17 cellular contexts compared by ENCODE assay signal in genomic region chr1:68145418-68146126, GRCh38.
DNase-seq lines count a peak whose midpoint lies in the region; ATAC-seq, FAIRE-seq and TF ChIP-seq lines count a peak whose summit lies in the region.
"Had no signal": no experiment of that assay in that cellular context is flagged by ENCODE, and none has a peak within 500 bp of the region (broad histone marks: within the 10 kb centered on the region; RNA-seq: fewer than 3 reads in every experiment).

No MANE protein-coding gene starts in this region.

- DNase-seq in Peyer's patch: peak in 2 of 3 donors; percentile 66 to 67
- DNase-seq in D721Med (ENCODE audit: insufficient read length, low spot score): no peak
- DNase-seq in activated CD8-positive, alpha-beta T cell treated with anti-CD3 and anti-CD28 coated beads, Interleukin-2, amount 10 ng/mL, durations not matched to agents 7 days and 5 days: no peak
- no peak for DNase-seq in activated T-helper 1 cell treated with anti-CD3 and anti-CD28 coated beads, Interleukin-12 subunit alpha, Interleukin-12 subunit beta, Interleukin-2, Interleukin-4 antibody, amounts not matched to agents 30 ng/mL and 10 ng/mL and 1 ng/mL, durations not matched to agents 14 hours and 24 hours and 36 hours (ENCODE audit: low spot score)
- DNase-seq: activated CD4-positive, alpha-beta memory T cell treated with anti-CD3 and anti-CD28 coated beads for 36 hours; EL; hippocampal formation; left ventricle myocardium superior; NCI-H146; stimulated activated naive CD8-positive, alpha-beta T cell treated with anti-CD3 and anti-CD28 coated beads, Interleukin-15, Interleukin-2, amounts not matched to agents 100 U/mL and 50 U/mL, for 24 hours had no signal

- H3K36me3 ChIP-seq in Peyer's patch (peaks cover 0 to 22% (median 0%) of the 10 kb centered on the region in 3 donors), esophagus (ENCODE audit: control insufficient read depth in 2 of 2, insufficient read depth in 2 of 2, low read length in 1 of 2) (peaks cover 2 to 21% of the 10 kb centered on the region in 2 donors), mucosa of rectum (ENCODE audit: control insufficient read depth in 2 of 2, insufficient read depth in 2 of 2, low read length in 2 of 2) (peaks cover 19 to 33% of the 10 kb centered on the region in 2 donors), thymus (ENCODE audit: control insufficient read depth, insufficient read depth) (no peaks in the 10 kb centered on the region)

- POLR2A ChIA-PET in activated CD8-positive, alpha-beta T cell treated with anti-CD3 and anti-CD28 coated beads, Interleukin-2, amount 10 ng/mL, durations not matched to agents 7 days and 5 days (lab: Charles Lee): no interaction called here

- peaks cover 0 to 19% (median 0%) of the 10 kb centered on the region in 4 donors for H3K4me1 ChIP-seq in Peyer's patch
- peaks cover 3 to 6% of the 10 kb centered on the region in 2 donors for H3K4me1 ChIP-seq in esophagus (ENCODE audit: control insufficient read depth in 2 of 2, insufficient read depth in 2 of 2, low read length in 1 of 2)
- H3K4me1 ChIP-seq in mucosa of rectum (ENCODE audit: control insufficient read depth in 2 of 2, insufficient read depth in 2 of 2, low read length in 2 of 2): peaks cover 0 to 20% of the 10 kb centered on the region in 2 donors
- no peaks in the 10 kb centered on the region for H3K4me1 ChIP-seq in thymus (ENCODE audit: control insufficient read depth, insufficient read depth, low read length)

- WGBS in esophagus, 2 donors: 37 to 48% methylated on average over 10 of the region's 10 CpGs
- 88% methylated on average over 10 of the region's 10 CpGs for WGBS in thymus

- no peak overlapping the region for H3K27ac Mint-ChIP-seq in activated CD8-positive, alpha-beta T cell treated with anti-CD3 and anti-CD28 coated beads, Interleukin-2, amount 10 ng/mL, durations not matched to agents 7 days and 5 days
- H3K27ac Mint-ChIP-seq in activated T-helper 1 cell treated with anti-CD3 and anti-CD28 coated beads, Interleukin-12 subunit alpha, Interleukin-12 subunit beta, Interleukin-2, Interleukin-4 antibody, amounts not matched to agents 30 ng/mL and 10 ng/mL and 1 ng/mL, durations not matched to agents 14 hours and 24 hours and 36 hours: no peak overlapping the region
- H3K27ac Mint-ChIP-seq: activated CD4-positive, alpha-beta memory T cell treated with anti-CD3 and anti-CD28 coated beads for 36 hours had no signal

- H3K27ac ChIP-seq in Peyer's patch (peak overlapping the region in 2 of 4 donors; percentile 27 to 65), esophagus (ENCODE audit: low read depth in 2 of 2, low read length in 1 of 2) (peak overlapping the region; percentile 15 to 57), mucosa of rectum (ENCODE audit: low read depth in 2 of 2, low read length in 2 of 2) (peak overlapping the region; percentile 46 to 69), thymus (ENCODE audit: low read depth) (peak overlapping the region; percentile 6)
- H3K27ac ChIP-seq: C4-2B, coronary artery, HL-60 had no signal

- TF ChIP-seq POLR2A in Peyer's patch (IDR thresholded peaks at IDR 0.05): no peak

- no peaks in the 10 kb centered on the region for H3K27me3 ChIP-seq in Peyer's patch
- no peaks in the 10 kb centered on the region for H3K27me3 ChIP-seq in esophagus (ENCODE audit: control insufficient read depth in 1 of 2, insufficient read depth in 2 of 2, low read length in 2 of 2)
- no peaks in the 10 kb centered on the region for H3K27me3 ChIP-seq in mucosa of rectum (ENCODE audit: control insufficient read depth in 2 of 2, insufficient read depth in 2 of 2, low read length in 2 of 2)
- no peaks in the 10 kb centered on the region for H3K27me3 ChIP-seq in thymus (ENCODE audit: control insufficient read depth, insufficient read depth)

- no peak overlapping the region for H3K4me3 ChIP-seq in Peyer's patch
- H3K4me3 ChIP-seq in esophagus (ENCODE audit: low read depth in 1 of 2, low read length in 2 of 2): no peak overlapping the region
- peak overlapping the region in 1 of 2 donors; percentile 36 for H3K4me3 ChIP-seq in mucosa of rectum (ENCODE audit: low read length in 2 of 2)
- no peak overlapping the region for H3K4me3 ChIP-seq in thymus (ENCODE audit: low read length)
- H3K4me3 ChIP-seq: coronary artery had no signal

- H3K9me3 ChIP-seq in Peyer's patch (no peaks in the 10 kb centered on the region), esophagus (ENCODE audit: control insufficient read depth in 2 of 2, insufficient read depth in 1 of 2, low read depth in 1 of 2, low read length in 1 of 2) (no peaks in the 10 kb centered on the region), mucosa of rectum (ENCODE audit: control insufficient read depth in 2 of 2, low read length in 2 of 2) (no peaks in the 10 kb centered on the region), thymus (ENCODE audit: control insufficient read depth) (no peaks in the 10 kb centered on the region)

- no peak for FAIRE-seq in D721Med (lab: Jason Lieb, UNC)

- TF ChIP-seq CTCF in Peyer's patch (IDR thresholded peaks at IDR 0.05): no peak
- TF ChIP-seq CTCF in D721Med (IDR thresholded peaks at IDR 0.05; ENCODE audit: insufficient read depth, missing control alignments): no peak

- no peaks in the 10 kb centered on the region for H3K27me3 Mint-ChIP-seq in activated CD8-positive, alpha-beta T cell treated with anti-CD3 and anti-CD28 coated beads, Interleukin-2, amount 10 ng/mL, durations not matched to agents 7 days and 5 days (ENCODE audit: low read depth)
- H3K27me3 Mint-ChIP-seq in activated T-helper 1 cell treated with anti-CD3 and anti-CD28 coated beads, Interleukin-12 subunit alpha, Interleukin-12 subunit beta, Interleukin-2, Interleukin-4 antibody, amounts not matched to agents 30 ng/mL and 10 ng/mL and 1 ng/mL, durations not matched to agents 14 hours and 24 hours and 36 hours (ENCODE audit: insufficient read depth): peaks cover 1% of the 10 kb centered on the region

- H3K9me3 Mint-ChIP-seq in activated CD8-positive, alpha-beta T cell treated with anti-CD3 and anti-CD28 coated beads, Interleukin-2, amount 10 ng/mL, durations not matched to agents 7 days and 5 days (ENCODE audit: insufficient read depth): no peaks in the 10 kb centered on the region
- no peaks in the 10 kb centered on the region for H3K9me3 Mint-ChIP-seq in activated T-helper 1 cell treated with anti-CD3 and anti-CD28 coated beads, Interleukin-12 subunit alpha, Interleukin-12 subunit beta, Interleukin-2, Interleukin-4 antibody, amounts not matched to agents 30 ng/mL and 10 ng/mL and 1 ng/mL, durations not matched to agents 14 hours and 24 hours and 36 hours
- H3K9me3 Mint-ChIP-seq: activated CD4-positive, alpha-beta memory T cell treated with anti-CD3 and anti-CD28 coated beads for 36 hours had no signal

- ATAC-seq in HG03097 (IDR thresholded peaks at IDR 0.05; ENCODE audit: low FRiP score, unreplicated experiment): no peak
- ATAC-seq in activated CD8-positive, alpha-beta T cell treated with anti-CD3 and anti-CD28 coated beads, Interleukin-2, amount 10 ng/mL, durations not matched to agents 7 days and 5 days: no peak
- ATAC-seq: left ventricle myocardium superior; stimulated activated naive CD8-positive, alpha-beta T cell treated with anti-CD3 and anti-CD28 coated beads, Interleukin-15, Interleukin-2, amounts not matched to agents 100 U/mL and 50 U/mL, for 24 hours had no signal

- CTCF ChIA-PET in activated CD8-positive, alpha-beta T cell treated with anti-CD3 and anti-CD28 coated beads, Interleukin-2, amount 10 ng/mL, durations not matched to agents 7 days and 5 days (lab: Charles Lee): no interaction called here

- intact Hi-C loops in activated T-helper 1 cell treated with anti-CD3 and anti-CD28 coated beads, Interleukin-12 subunit alpha, Interleukin-12 subunit beta, Interleukin-2, Interleukin-4 antibody, amounts not matched to agents 30 ng/mL and 10 ng/mL and 1 ng/mL, durations not matched to agents 14 hours and 24 hours and 36 hours (cut with micrococcal nuclease): no loop called here

- H3K4me3 Mint-ChIP-seq in activated CD8-positive, alpha-beta T cell treated with anti-CD3 and anti-CD28 coated beads, Interleukin-2, amount 10 ng/mL, durations not matched to agents 7 days and 5 days: no peak overlapping the region
- H3K4me3 Mint-ChIP-seq in activated T-helper 1 cell treated with anti-CD3 and anti-CD28 coated beads, Interleukin-12 subunit alpha, Interleukin-12 subunit beta, Interleukin-2, Interleukin-4 antibody, amounts not matched to agents 30 ng/mL and 10 ng/mL and 1 ng/mL, durations not matched to agents 14 hours and 24 hours and 36 hours: no peak overlapping the region
- H3K4me3 Mint-ChIP-seq: activated CD4-positive, alpha-beta memory T cell treated with anti-CD3 and anti-CD28 coated beads for 36 hours had no signal

- H3K4me1 Mint-ChIP-seq in activated CD8-positive, alpha-beta T cell treated with anti-CD3 and anti-CD28 coated beads, Interleukin-2, amount 10 ng/mL, durations not matched to agents 7 days and 5 days (ENCODE audit: low read depth): no peaks in the 10 kb centered on the region
- no peaks in the 10 kb centered on the region for H3K4me1 Mint-ChIP-seq in activated T-helper 1 cell treated with anti-CD3 and anti-CD28 coated beads, Interleukin-12 subunit alpha, Interleukin-12 subunit beta, Interleukin-2, Interleukin-4 antibody, amounts not matched to agents 30 ng/mL and 10 ng/mL and 1 ng/mL, durations not matched to agents 14 hours and 24 hours and 36 hours (ENCODE audit: low read depth)

- H3K9ac ChIP-seq in mucosa of rectum (ENCODE audit: low read depth in 1 of 2, low read length in 2 of 2): no peak overlapping the region

- no peaks in the 10 kb centered on the region for H3K36me3 Mint-ChIP-seq in activated CD8-positive, alpha-beta T cell treated with anti-CD3 and anti-CD28 coated beads, Interleukin-2, amount 10 ng/mL, durations not matched to agents 7 days and 5 days (ENCODE audit: low read depth)
- no peaks in the 10 kb centered on the region for H3K36me3 Mint-ChIP-seq in activated T-helper 1 cell treated with anti-CD3 and anti-CD28 coated beads, Interleukin-12 subunit alpha, Interleukin-12 subunit beta, Interleukin-2, Interleukin-4 antibody, amounts not matched to agents 30 ng/mL and 10 ng/mL and 1 ng/mL, durations not matched to agents 14 hours and 24 hours and 36 hours (ENCODE audit: low read depth)
- H3K36me3 Mint-ChIP-seq: activated CD4-positive, alpha-beta memory T cell treated with anti-CD3 and anti-CD28 coated beads for 36 hours had no signal

Comparison
In these comparisons a context has a peak if more than half of its experiments do, and no peak if none do; other contexts are left out.
1. DNase-seq: peak in Peyer's patch (2 of 3); none in D721Med (single experiment), activated CD8-positive, alpha-beta T cell treated with anti-CD3 and anti-CD28 coated beads, Interleukin-2, amount 10 ng/mL, durations not matched to agents 7 days and 5 days (single experiment) and activated T-helper 1 cell treated with anti-CD3 and anti-CD28 coated beads, Interleukin-12 subunit alpha, Interleukin-12 subunit beta, Interleukin-2, Interleukin-4 antibody, amounts not matched to agents 30 ng/mL and 10 ng/mL and 1 ng/mL, durations not matched to agents 14 hours and 24 hours and 36 hours (single experiment).